ENCODE assay signal across 12 cellular contexts in genomic region chr6:71410164-71410566, GRCh38.
DNase-seq lines count a peak whose midpoint lies in the region; ATAC-seq and TF ChIP-seq lines count a peak whose summit lies in the region.
"Had no signal": no experiment of that assay in that cellular context is flagged by ENCODE, and none has a peak within 500 bp of the region (broad histone marks: within the 10 kb centered on the region; RNA-seq: fewer than 3 reads in every experiment).

No MANE protein-coding gene starts in this region.

- H3K27me3 Mint-ChIP-seq in glutamatergic neuron (ENCODE audit: unreplicated experiment), result no peaks in the 10 kb centered on the region

- peaks cover 3% of the 10 kb centered on the region for H3K9me3 Mint-ChIP-seq in glutamatergic neuron (ENCODE audit: unreplicated experiment)
- H3K9me3 Mint-ChIP-seq: activated naive CD4-positive, alpha-beta T cell treated with anti-CD3 and anti-CD28 coated beads, Interleukin-2, amount 10 ng/mL, durations not matched to agents 7 days and 5 days; GM23338 had no signal

- in situ Hi-C loops in ACHN (cut with HindIII; ENCODE audit: low pct_ligation_motif_present, low pct_unique_long_range_greater_than_20kb, low sequenced_read_pairs), result no loop called here

- TF ChIP-seq CTCF in glutamatergic neuron (IDR thresholded peaks at IDR 0.05; ENCODE audit: partially characterized antibody, unreplicated experiment), result no peak

- H3K4me3 Mint-ChIP-seq in glutamatergic neuron (ENCODE audit: unreplicated experiment), result peak overlapping the region; percentile 57
- H3K4me3 Mint-ChIP-seq: activated naive CD4-positive, alpha-beta T cell treated with anti-CD3 and anti-CD28 coated beads, Interleukin-2, amount 10 ng/mL, durations not matched to agents 7 days and 5 days; GM23338; T-helper 1 cell treated with Interleukin-12 subunit alpha and Interleukin-12 subunit beta and Interleukin-4 antibody, amounts not matched to agents 30 μg/mL and 1 μg/mL, for 36 hours had no signal

- H3K36me3 Mint-ChIP-seq in glutamatergic neuron (ENCODE audit: unreplicated experiment), result no peaks in the 10 kb centered on the region
- H3K36me3 Mint-ChIP-seq: activated naive CD4-positive, alpha-beta T cell treated with anti-CD3 and anti-CD28 coated beads, Interleukin-2, amount 10 ng/mL, durations not matched to agents 7 days and 5 days had no signal

- DNase-seq in ACHN (peak; percentile 74), LHCN-M2 (ENCODE audit: low read depth) (peak; percentile 64), glutamatergic neuron (no peak), dermis blood vessel endothelial cell (no peak), D341Med (ENCODE audit: low spot score) (no peak), GDM1 (lab: John Stamatoyannopoulos, UW) (no peak)
- DNase-seq: activated naive CD4-positive, alpha-beta T cell treated with anti-CD3 and anti-CD28 coated beads, Interleukin-2, amount 10 ng/mL, durations not matched to agents 7 days and 5 days; spleen had no signal

- peaks cover 17% of the 10 kb centered on the region for H3K4me1 Mint-ChIP-seq in glutamatergic neuron (ENCODE audit: low read depth, unreplicated experiment)

- ATAC-seq in GM19395 (IDR thresholded peaks at IDR 0.05; ENCODE audit: unreplicated experiment) (peak; percentile 71), HG03045 (IDR thresholded peaks at IDR 0.05; ENCODE audit: unreplicated experiment) (no peak)
- ATAC-seq: GM23338 had no signal

- no peak overlapping the region for H3K27ac Mint-ChIP-seq in glutamatergic neuron (ENCODE audit: unreplicated experiment)
- H3K27ac Mint-ChIP-seq: activated naive CD4-positive, alpha-beta T cell treated with anti-CD3 and anti-CD28 coated beads, Interleukin-2, amount 10 ng/mL, durations not matched to agents 7 days and 5 days; T-helper 1 cell treated with Interleukin-12 subunit alpha and Interleukin-12 subunit beta and Interleukin-4 antibody, amounts not matched to agents 30 μg/mL and 1 μg/mL, for 36 hours had no signal

Comparison
In these comparisons a context has a peak if more than half of its experiments do, and no peak if none do; other contexts are left out.
1. DNase-seq: peak in ACHN (single experiment) and LHCN-M2 (single experiment); none in glutamatergic neuron (single experiment), dermis blood vessel endothelial cell (single experiment), D341Med (single experiment) and GDM1 (single experiment).